ENCODE assay signal across 22 cellular contexts in the genomic region with DNA sequence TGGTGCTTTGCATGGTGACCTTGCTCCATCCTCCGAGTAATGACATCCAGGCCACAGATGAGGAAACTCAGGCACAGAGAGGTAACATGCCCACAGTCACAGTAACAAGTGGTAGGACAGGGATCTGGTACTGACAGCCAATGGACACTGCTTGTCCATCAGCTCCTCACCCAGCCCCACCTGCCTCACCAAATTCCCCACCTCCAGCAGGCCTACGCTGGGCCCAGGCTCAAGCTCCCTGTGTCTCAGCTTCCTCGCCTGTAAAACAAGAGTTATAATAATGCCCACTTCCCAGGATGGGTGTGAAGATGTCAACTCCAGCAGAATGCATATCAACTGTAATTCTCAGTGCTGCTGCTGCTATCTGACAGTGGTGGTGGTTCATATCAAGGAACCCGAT.
DNase-seq lines count a peak whose midpoint lies in the region; FAIRE-seq and TF ChIP-seq lines count a peak whose summit lies in the region.
"Had no signal": no experiment of that assay in that cellular context is flagged by ENCODE, and none has a peak within 500 bp of the region (broad histone marks: within the 10 kb centered on the region; RNA-seq: fewer than 3 reads in every experiment).

No MANE protein-coding gene starts in this region.

- intact Hi-C loops in kidney (cut with DNase I) (no loop called here), uterus (cut with DNase I; ENCODE audit: low total_unique reads) (no loop called here)

- no peaks in the 10 kb centered on the region for H3K79me2 ChIP-seq in osteoblast (ENCODE audit: insufficient read depth, low read length)

- TF ChIP-seq POLR2A in uterus (IDR thresholded peaks at IDR 0.05): no peak

- H3K27me3 ChIP-seq in osteoblast (ENCODE audit: insufficient read depth, low read length) (no peaks in the 10 kb centered on the region), uterus (no peaks in the 10 kb centered on the region)
- H3K27me3 ChIP-seq: BLaER1 treated with 17β-estradiol and CSF1 and Interleukin-3, amounts not matched to agents 10 nM and 100 nM had no signal

- H3K4me3 ChIP-seq in kidney (ENCODE audit: low read length in 2 of 2): no peak overlapping the region
- no peak overlapping the region for H3K4me3 ChIP-seq in osteoblast (ENCODE audit: insufficient read depth, low read length)
- no peak overlapping the region for H3K4me3 ChIP-seq in uterus
- H3K4me3 ChIP-seq: A549; BLaER1 treated with 17β-estradiol and CSF1 and Interleukin-3, amounts not matched to agents 10 nM and 100 nM had no signal

- TF ChIP-seq CTCF in kidney (IDR thresholded peaks at IDR 0.05; ENCODE audit: borderline replicate concordance, extremely low read depth, insufficient read depth) (no peak), neural crest cell (conservative IDR thresholded peaks at IDR 0.05) (no peak), osteoblast (IDR thresholded peaks at IDR 0.05; ENCODE audit: extremely low read depth, low read depth, low read length) (no peak), uterus (IDR thresholded peaks at IDR 0.05) (no peak)

- no peak overlapping the region for H3K4me3 Mint-ChIP-seq in neural crest cell
- H3K4me3 Mint-ChIP-seq: B cell; CD4-positive, alpha-beta T cell; CD8-positive, alpha-beta T cell had no signal

- FAIRE-seq in kidney (lab: Jason Lieb, UNC): no peak
- FAIRE-seq: A549, D721Med, G401.6, GM12891, GM19239 had no signal

- H3K36me3 ChIP-seq in kidney (ENCODE audit: control insufficient read depth in 1 of 2, insufficient read depth in 2 of 2, low read length in 2 of 2) (no peaks in the 10 kb centered on the region), osteoblast (ENCODE audit: insufficient read depth, low read length) (no peaks in the 10 kb centered on the region), uterus (no peaks in the 10 kb centered on the region)
- H3K36me3 ChIP-seq: BLaER1 treated with 17β-estradiol and CSF1 and Interleukin-3, amounts not matched to agents 10 nM and 100 nM had no signal

- no peak overlapping the region for H3K4me2 ChIP-seq in osteoblast (ENCODE audit: insufficient read depth, low read length)
- H3K4me2 ChIP-seq: A549; BLaER1 treated with 17β-estradiol and CSF1 and Interleukin-3, amounts not matched to agents 10 nM and 100 nM had no signal

- H4K20me1 ChIP-seq in osteoblast (ENCODE audit: insufficient read depth, low read length): no peaks in the 10 kb centered on the region
- H4K20me1 ChIP-seq: BLaER1 treated with 17β-estradiol and CSF1 and Interleukin-3, amounts not matched to agents 10 nM and 100 nM had no signal

- DNase-seq in kidney (peak; percentile 35), neural crest cell (ENCODE audit: low read depth, low spot score) (no peak), osteoblast (ENCODE audit: insufficient read length, low spot score, missing footprints) (peak; percentile 46), uterus (no peak), NCI-H1092 treated with DMSO at 0.1 percent for 48 hours (lab: John Stamatoyannopoulos, UW) (no peak)
- no peak for DNase-seq in activated CD4-positive, alpha-beta T cell treated with anti-CD3 and anti-CD28 coated beads, Interleukin-2, amount 50 U/mL, for 4 hours
- DNase-seq: AML-193; Caco-2; Calu3; CD4-positive, alpha-beta T cell; CD8-positive, alpha-beta T cell; DMS79 treated with DMSO at 0.1 percent for 48 hours; GF-D8 had no signal

- H2AFZ ChIP-seq in osteoblast (ENCODE audit: low read length): no peak overlapping the region

- H3K4me1 ChIP-seq in kidney (ENCODE audit: control insufficient read depth in 1 of 2, insufficient read depth in 1 of 2, low read depth in 1 of 2, low read length in 2 of 2) (no peaks in the 10 kb centered on the region), osteoblast (ENCODE audit: insufficient read depth, low read length) (no peaks in the 10 kb centered on the region), uterus (no peaks in the 10 kb centered on the region)
- H3K4me1 ChIP-seq: A549; BLaER1 treated with 17β-estradiol and CSF1 and Interleukin-3, amounts not matched to agents 10 nM and 100 nM; Caco-2 had no signal

- H3K36me3 Mint-ChIP-seq in neural crest cell (ENCODE audit: low read depth): peaks cover 2% of the 10 kb centered on the region
- H3K36me3 Mint-ChIP-seq: CD8-positive, alpha-beta T cell had no signal

- no peak overlapping the region for H3K9ac ChIP-seq in kidney (ENCODE audit: low read length in 2 of 2)
- H3K9ac ChIP-seq: BLaER1 treated with 17β-estradiol and CSF1 and Interleukin-3, amounts not matched to agents 10 nM and 100 nM had no signal

- H3K9me3 Mint-ChIP-seq in neural crest cell: peaks cover 6% of the 10 kb centered on the region
- H3K9me3 Mint-ChIP-seq: CD4-positive, alpha-beta T cell; CD8-positive, alpha-beta T cell had no signal

- peak overlapping the region; percentile 3 for H3K27ac Mint-ChIP-seq in neural crest cell (ENCODE audit: unreplicated experiment)
- H3K27ac Mint-ChIP-seq: B cell; CD4-positive, alpha-beta T cell; CD8-positive, alpha-beta T cell had no signal

- H3K4me1 Mint-ChIP-seq in neural crest cell: peaks cover 6% of the 10 kb centered on the region
- H3K4me1 Mint-ChIP-seq: B cell had no signal

- H3K27me3 Mint-ChIP-seq in neural crest cell (ENCODE audit: low read depth): no peaks in the 10 kb centered on the region
- H3K27me3 Mint-ChIP-seq: B cell; CD4-positive, alpha-beta T cell had no signal

- H3K9me3 ChIP-seq in kidney (ENCODE audit: control insufficient read depth in 1 of 2, low read length in 2 of 2) (no peaks in the 10 kb centered on the region), osteoblast (ENCODE audit: low read depth, low read length) (no peaks in the 10 kb centered on the region), uterus (no peaks in the 10 kb centered on the region)
- H3K9me3 ChIP-seq: A549 had no signal

- no peak overlapping the region for H3K27ac ChIP-seq in kidney (ENCODE audit: low read depth in 2 of 2, low read length in 2 of 2)
- H3K27ac ChIP-seq in osteoblast (ENCODE audit: low read depth, low read length): no peak overlapping the region
- no peak overlapping the region for H3K27ac ChIP-seq in uterus
- H3K27ac ChIP-seq: 22Rv1; A549; BLaER1 treated with 17β-estradiol and CSF1 and Interleukin-3, amounts not matched to agents 10 nM and 100 nM; C4-2B had no signal

Comparison
In these comparisons a context has a peak if more than half of its experiments do, and no peak if none do; other contexts are left out.
1. DNase-seq: peak in kidney (single experiment) and osteoblast (single experiment); none in neural crest cell (single experiment), uterus (0 of 2), activated CD4-positive, alpha-beta T cell treated with anti-CD3 and anti-CD28 coated beads, Interleukin-2, amount 50 U/mL, for 4 hours (0 of 2) and NCI-H1092 treated with DMSO at 0.1 percent for 48 hours (single experiment).